ENCODE assay signal across 25 cellular contexts in genomic region chr6:64539917-64540316, GRCh38.
"Had no signal": no experiment of that assay in that cellular context is flagged by ENCODE, and none has a peak within 500 bp of the region (broad histone marks: within the 10 kb centered on the region; RNA-seq: fewer than 3 reads in every experiment).

No MANE protein-coding gene starts in this region.

- H3K27me3 ChIP-seq: adrenal gland, ascending aorta, breast epithelium, cardiac muscle cell, colonic mucosa had no signal

- ATAC-seq: activated CD4-positive, alpha-beta T cell treated with anti-CD3 and anti-CD28 coated beads for 36 hours; activated CD8-positive, alpha-beta memory T cell treated with anti-CD3 and anti-CD28 coated beads, Interleukin-2, amount 10 ng/mL, durations not matched to agents 7 days and 5 days; activated CD8-positive, alpha-beta T cell treated with anti-CD3 and anti-CD28 coated beads, Interleukin-2, amount 10 ng/mL, durations not matched to agents 7 days and 5 days; activated naive CD8-positive, alpha-beta T cell treated with anti-CD3 and anti-CD28 coated beads, Interleukin-2, amount 50 U/mL, for 24 hours had no signal

- H3K36me3 ChIP-seq: adrenal gland, ascending aorta, breast epithelium, cardiac muscle cell, colonic mucosa had no signal

- H3K9me3 ChIP-seq: adrenal gland, ascending aorta, breast epithelium, colonic mucosa had no signal

- H3K27ac ChIP-seq: adrenal gland, ascending aorta, breast epithelium, cardiac muscle cell, colonic mucosa, epithelial cell of prostate had no signal

- H3K4me1 ChIP-seq: adrenal gland, ascending aorta, breast epithelium, colonic mucosa had no signal

- H3K4me3 ChIP-seq: adrenal gland, ascending aorta, breast epithelium, cardiac muscle cell, colonic mucosa had no signal

- DNase-seq: activated CD4-positive, alpha-beta memory T cell treated with anti-CD3 and anti-CD28 coated beads for 36 hours; activated CD4-positive, alpha-beta T cell treated with anti-CD3 and anti-CD28 coated beads for 36 hours; activated CD4-positive, alpha-beta T cell treated with anti-CD3 and anti-CD28 coated beads, Interleukin-2, amount 10 ng/mL, durations not matched to agents 24 days and 14 days; activated CD4-positive, CD25-positive, alpha-beta regulatory T cell; activated CD4-positive, CD25-positive, alpha-beta regulatory T cell treated with anti-CD3 and anti-CD28 coated beads, Interleukin-2, amount 50 U/mL, for 72 hours; activated CD8-positive, alpha-beta memory T cell treated with anti-CD3 and anti-CD28 coated beads, Interleukin-2, amount 10 ng/mL, durations not matched to agents 7 days and 5 days; activated CD8-positive, alpha-beta memory T cell treated with anti-CD3 and anti-CD28 coated beads, Interleukin-2, amount 50 U/mL, for 4 hours; activated CD8-positive, alpha-beta T cell treated with anti-CD3 and anti-CD28 coated beads, Interleukin-2, amount 10 ng/mL, durations not matched to agents 7 days and 5 days; activated effector memory CD4-positive, alpha-beta T cell treated with anti-CD3 and anti-CD28 coated beads, Interleukin-2, amount 50 U/mL, for 16 hours; activated naive CD4-positive, alpha-beta T cell treated with anti-CD3 and anti-CD28 coated beads for 36 hours; activated naive CD8-positive, alpha-beta T cell treated with anti-CD3 and anti-CD28 coated beads for 36 hours; activated naive CD8-positive, alpha-beta T cell treated with anti-CD3 and anti-CD28 coated beads, Interleukin-2, amount 50 U/mL, for 24 hours; activated T-cell treated with anti-CD3 and anti-CD28 coated beads, Interleukin-2, amount 50 U/mL, for 1 hour; activated T-cell treated with anti-CD3 and anti-CD28 coated beads, Interleukin-2, amount 50 U/mL, for 48 hours; adrenal gland; central memory CD4-positive, alpha-beta T cell; cerebellar nuclear complex; colonic mucosa; effector CD8-positive, alpha-beta T cell; foreskin fibroblast; T-helper 2 cell had no signal
